1 cellular context compared by ENCODE assay signal in genomic region chr10:32955299-32955772, GRCh38.
TF ChIP-seq lines count a peak whose summit lies in the region.

No MANE protein-coding gene starts in this region.

TF ChIP-seq in HCT116, 20 proteins besides CTCF, POLR2A, EP300 and RAD21 (continued from another document):
- TF ChIP-seq REST (IDR thresholded peaks at IDR 0.05; ENCODE audit: low read depth) (no peak), CEBPB (IDR thresholded peaks at IDR 0.05; ENCODE audit: low read depth) (no peak), MAX (IDR thresholded peaks at IDR 0.05) (no peak), CBX3 (IDR thresholded peaks at IDR 0.05; ENCODE audit: low read depth) (no peak), SIN3A (IDR thresholded peaks at IDR 0.05; ENCODE audit: low read depth) (no peak), POLR2AphosphoS5 (IDR thresholded peaks at IDR 0.05; ENCODE audit: low read depth, low read length) (no peak), ZBTB33 (IDR thresholded peaks at IDR 0.05; ENCODE audit: extremely low read depth, insufficient replicate concordance, low read length) (no peak), ZFX (IDR thresholded peaks at IDR 0.05) (no peak), YY1 (IDR thresholded peaks at IDR 0.05; ENCODE audit: extremely low read depth, insufficient replicate concordance, low read depth, low read length) (no peak), EZH2phosphoT487 (IDR thresholded peaks at IDR 0.05; ENCODE audit: borderline replicate concordance) (no peak)
